In the genomic region with DNA sequence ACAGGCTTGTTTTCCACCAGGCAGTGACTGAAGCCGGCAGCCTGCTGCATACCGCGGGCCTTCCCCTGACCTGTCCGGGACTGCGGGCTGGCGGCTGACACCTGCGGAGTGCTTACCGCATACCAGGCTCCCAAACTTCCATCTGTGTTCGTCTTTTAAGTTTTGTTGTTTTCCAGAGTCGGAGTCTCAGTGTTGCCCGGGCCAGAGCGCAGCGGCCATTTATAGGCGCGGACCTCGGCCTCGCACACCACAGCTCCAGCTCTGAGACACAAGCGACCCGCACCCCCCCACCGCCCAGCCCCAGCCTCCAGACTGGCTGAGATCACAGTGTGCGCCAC, we compare ENCODE assay signal across 1 cellular context.
TF ChIP-seq lines count a peak whose summit lies in the region.

No MANE protein-coding gene starts in this region.

TF ChIP-seq in HepG2, 621 proteins besides CTCF, POLR2A, EP300 and RAD21:
- TF ChIP-seq TFAP4 (IDR thresholded peaks at IDR 0.05; ENCODE audit: borderline replicate concordance, low read depth) (no peak), ZNF10 (CRISPR knock-in tag; IDR thresholded peaks at IDR 0.05; ENCODE audit: borderline replicate concordance, low read depth) (no peak), ZBTB38 (CRISPR knock-in tag; IDR thresholded peaks at IDR 0.05) (peak; percentile 44; the same call in 1 of the 2 replicates), CCAR2 (optimal IDR thresholded peaks at IDR 0.05; ENCODE audit: low read depth, low read length) (no peak), TEF (CRISPR knock-in tag; IDR thresholded peaks at IDR 0.05) (no peak), HMGXB3 (CRISPR knock-in tag; IDR thresholded peaks at IDR 0.05; ENCODE audit: borderline replicate concordance) (no peak), ZKSCAN8 (CRISPR knock-in tag; IDR thresholded peaks at IDR 0.05; ENCODE audit: borderline replicate concordance) (no peak), HDAC6 (IDR thresholded peaks at IDR 0.05; ENCODE audit: low read depth, low read length) (no peak), KLF9 (CRISPR knock-in tag; IDR thresholded peaks at IDR 0.05; ENCODE audit: low read depth) (no peak), HOXA3 (CRISPR knock-in tag; IDR thresholded peaks at IDR 0.05) (peak; percentile 24; the same call in 1 of the 2 replicates), ZNF792 (CRISPR knock-in tag; IDR thresholded peaks at IDR 0.05) (no peak), NFAT5 (CRISPR knock-in tag; IDR thresholded peaks at IDR 0.05) (no peak)
- TF ChIP-seq, protein P1, sequence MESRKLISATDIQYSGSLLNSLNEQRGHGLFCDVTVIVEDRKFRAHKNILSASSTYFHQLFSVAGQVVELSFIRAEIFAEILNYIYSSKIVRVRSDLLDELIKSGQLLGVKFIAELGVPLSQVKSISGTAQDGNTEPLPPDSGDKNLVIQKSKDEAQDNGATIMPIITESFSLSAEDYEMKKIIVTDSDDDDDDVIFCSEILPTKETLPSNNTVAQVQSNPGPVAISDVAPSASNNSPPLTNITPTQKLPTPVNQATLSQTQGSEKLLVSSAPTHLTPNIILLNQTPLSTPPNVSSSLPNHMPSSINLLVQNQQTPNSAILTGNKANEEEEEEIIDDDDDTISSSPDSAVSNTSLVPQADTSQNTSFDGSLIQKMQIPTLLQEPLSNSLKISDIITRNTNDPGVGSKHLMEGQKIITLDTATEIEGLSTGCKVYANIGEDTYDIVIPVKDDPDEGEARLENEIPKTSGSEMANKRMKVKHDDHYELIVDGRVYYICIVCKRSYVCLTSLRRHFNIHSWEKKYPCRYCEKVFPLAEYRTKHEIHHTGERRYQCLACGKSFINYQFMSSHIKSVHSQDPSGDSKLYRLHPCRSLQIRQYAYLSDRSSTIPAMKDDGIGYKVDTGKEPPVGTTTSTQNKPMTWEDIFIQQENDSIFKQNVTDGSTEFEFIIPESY (CRISPR knock-in tag; IDR thresholded peaks at IDR 0.05), result peak; percentile 82
- TF ChIP-seq, protein P2, sequence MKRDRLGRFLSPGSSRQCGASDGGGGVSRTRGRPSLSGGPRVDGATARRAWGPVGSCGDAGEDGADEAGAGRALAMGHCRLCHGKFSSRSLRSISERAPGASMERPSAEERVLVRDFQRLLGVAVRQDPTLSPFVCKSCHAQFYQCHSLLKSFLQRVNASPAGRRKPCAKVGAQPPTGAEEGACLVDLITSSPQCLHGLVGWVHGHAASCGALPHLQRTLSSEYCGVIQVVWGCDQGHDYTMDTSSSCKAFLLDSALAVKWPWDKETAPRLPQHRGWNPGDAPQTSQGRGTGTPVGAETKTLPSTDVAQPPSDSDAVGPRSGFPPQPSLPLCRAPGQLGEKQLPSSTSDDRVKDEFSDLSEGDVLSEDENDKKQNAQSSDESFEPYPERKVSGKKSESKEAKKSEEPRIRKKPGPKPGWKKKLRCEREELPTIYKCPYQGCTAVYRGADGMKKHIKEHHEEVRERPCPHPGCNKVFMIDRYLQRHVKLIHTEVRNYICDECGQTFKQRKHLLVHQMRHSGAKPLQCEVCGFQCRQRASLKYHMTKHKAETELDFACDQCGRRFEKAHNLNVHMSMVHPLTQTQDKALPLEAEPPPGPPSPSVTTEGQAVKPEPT (CRISPR knock-in tag; IDR thresholded peaks at IDR 0.05; ENCODE audit: low read depth), result no peak
- TF ChIP-seq, protein P3, sequence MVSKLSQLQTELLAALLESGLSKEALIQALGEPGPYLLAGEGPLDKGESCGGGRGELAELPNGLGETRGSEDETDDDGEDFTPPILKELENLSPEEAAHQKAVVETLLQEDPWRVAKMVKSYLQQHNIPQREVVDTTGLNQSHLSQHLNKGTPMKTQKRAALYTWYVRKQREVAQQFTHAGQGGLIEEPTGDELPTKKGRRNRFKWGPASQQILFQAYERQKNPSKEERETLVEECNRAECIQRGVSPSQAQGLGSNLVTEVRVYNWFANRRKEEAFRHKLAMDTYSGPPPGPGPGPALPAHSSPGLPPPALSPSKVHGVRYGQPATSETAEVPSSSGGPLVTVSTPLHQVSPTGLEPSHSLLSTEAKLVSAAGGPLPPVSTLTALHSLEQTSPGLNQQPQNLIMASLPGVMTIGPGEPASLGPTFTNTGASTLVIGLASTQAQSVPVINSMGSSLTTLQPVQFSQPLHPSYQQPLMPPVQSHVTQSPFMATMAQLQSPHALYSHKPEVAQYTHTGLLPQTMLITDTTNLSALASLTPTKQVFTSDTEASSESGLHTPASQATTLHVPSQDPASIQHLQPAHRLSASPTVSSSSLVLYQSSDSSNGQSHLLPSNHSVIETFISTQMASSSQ (IDR thresholded peaks at IDR 0.05; ENCODE audit: low read depth), result no peak
- TF ChIP-seq, protein P3 (CRISPR knock-in tag; IDR thresholded peaks at IDR 0.05; ENCODE audit: borderline replicate concordance), result no peak
